Comparison of ENCODE assay signal across 13 cellular contexts in the genomic region with DNA sequence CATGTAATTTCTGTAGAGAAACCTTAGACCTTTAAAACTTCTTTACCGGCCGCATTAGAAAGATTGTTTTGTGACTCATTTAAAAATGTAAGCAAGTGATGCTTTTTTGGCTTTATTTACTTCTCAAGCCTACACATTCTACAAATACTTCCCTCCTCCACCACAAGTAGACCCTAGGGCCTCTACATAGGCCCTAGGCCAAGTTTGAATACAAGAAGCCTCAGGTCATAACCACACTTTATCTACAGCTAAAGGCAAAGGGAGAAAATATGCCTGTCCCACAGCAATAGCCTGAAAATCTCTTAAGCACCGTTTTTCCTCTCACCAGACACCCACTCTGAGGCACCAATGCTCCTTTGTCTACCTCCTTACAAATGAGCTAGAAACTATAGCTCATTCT. TPM values are rescaled to one million over a fixed set of nuclear protein-coding genes. Genes with fewer than 3 reads are reported as not detected.
A peak's percentile ranks its signal among the peaks of the same experiment; 100 is the strongest.
DNase-seq lines count a peak whose midpoint lies in the region; ATAC-seq and TF ChIP-seq lines count a peak whose summit lies in the region.
"Had no signal": no experiment of that assay in that cellular context is flagged by ENCODE, and none has a peak within 500 bp of the region (broad histone marks: within the 10 kb centered on the region; RNA-seq: fewer than 3 reads in every experiment).

No MANE protein-coding gene starts in this region.

- no peaks in the 10 kb centered on the region for H3K9me3 Mint-ChIP-seq in activated naive CD4-positive, alpha-beta T cell treated with anti-CD3 and anti-CD28 coated beads for 36 hours
- H3K9me3 Mint-ChIP-seq in type B pancreatic cell: no peaks in the 10 kb centered on the region
- H3K9me3 Mint-ChIP-seq: IgD-negative memory B cell had no signal

- peaks cover 39% of the 10 kb centered on the region for H3K36me3 Mint-ChIP-seq in activated naive CD4-positive, alpha-beta T cell treated with anti-CD3 and anti-CD28 coated beads for 36 hours (ENCODE audit: low read depth)
- H3K36me3 Mint-ChIP-seq in type B pancreatic cell: peaks cover 23% of the 10 kb centered on the region
- H3K36me3 Mint-ChIP-seq: IgD-negative memory B cell had no signal

- peaks cover 1% of the 10 kb centered on the region for H3K79me1 ChIP-seq in mesenchymal stem cell (replicated peaks; ENCODE audit: low read length, poor library complexity, severe bottlenecking)

- peak overlapping the region; percentile 43 for H3K27ac Mint-ChIP-seq in activated naive CD4-positive, alpha-beta T cell treated with anti-CD3 and anti-CD28 coated beads for 36 hours
- H3K27ac Mint-ChIP-seq in type B pancreatic cell: peak overlapping the region; percentile 10
- H3K27ac Mint-ChIP-seq: IgD-negative memory B cell had no signal

- H3K27me3 ChIP-seq in mesenchymal stem cell (ENCODE audit: control insufficient read depth in 1 of 2, insufficient read depth in 1 of 2, low read length in 2 of 2): no peaks in the 10 kb centered on the region
- H3K27me3 ChIP-seq: BE2C had no signal

- no peak overlapping the region for H2AFZ ChIP-seq in mesenchymal stem cell (ENCODE audit: low read depth, low read length)

- no peak overlapping the region for H4K8ac ChIP-seq in mesenchymal stem cell (ENCODE audit: low read length)

- no peak overlapping the region for H2BK12ac ChIP-seq in mesenchymal stem cell (ENCODE audit: low read length in 2 of 2)

- no peaks in the 10 kb centered on the region for H3K4me1 Mint-ChIP-seq in activated naive CD4-positive, alpha-beta T cell treated with anti-CD3 and anti-CD28 coated beads for 36 hours (ENCODE audit: low read depth)
- H3K4me1 Mint-ChIP-seq in type B pancreatic cell (ENCODE audit: unreplicated experiment): peaks cover 14% of the 10 kb centered on the region

- TF ChIP-seq CTCF in astrocyte of the spinal cord (IDR thresholded peaks at IDR 0.05; ENCODE audit: low read depth, low read length) (no peak), type B pancreatic cell (conservative IDR thresholded peaks at IDR 0.05) (no peak)

- no peak overlapping the region for H3K4me2 ChIP-seq in mesenchymal stem cell (ENCODE audit: low read length, poor library complexity, severe bottlenecking)

- intact Hi-C loops in activated naive CD4-positive, alpha-beta T cell treated with anti-CD3 and anti-CD28 coated beads for 36 hours (cut with micrococcal nuclease): no loop called here

- no peak overlapping the region for H2BK15ac ChIP-seq in mesenchymal stem cell (ENCODE audit: low read depth, poor library complexity, severe bottlenecking)

- no peak overlapping the region for H3K14ac ChIP-seq in mesenchymal stem cell (ENCODE audit: low read length in 2 of 2)

- peak overlapping the region; percentile 51 for H3K27ac ChIP-seq in mesenchymal stem cell (ENCODE audit: low read length, poor library complexity, severe bottlenecking)

- peak overlapping the region; percentile 75 for H2AK5ac ChIP-seq in mesenchymal stem cell (ENCODE audit: low read length, severe bottlenecking)

- H2BK120ac ChIP-seq in mesenchymal stem cell (ENCODE audit: low read depth, low read length): no peak overlapping the region

- 2% methylated on average over 1 of the region's 3 CpGs for WGBS in mesenchymal stem cell

- H3K23ac ChIP-seq in mesenchymal stem cell (ENCODE audit: low read length in 2 of 2): no peak overlapping the region

- no peaks in the 10 kb centered on the region for H3K9me3 ChIP-seq in mesenchymal stem cell (ENCODE audit: control insufficient read depth, low read length)
- H3K9me3 ChIP-seq: BE2C had no signal

- H3K4ac ChIP-seq in mesenchymal stem cell (ENCODE audit: low read depth in 1 of 2, low read length in 2 of 2): no peak overlapping the region

- H3K4me3 Mint-ChIP-seq in activated naive CD4-positive, alpha-beta T cell treated with anti-CD3 and anti-CD28 coated beads for 36 hours: no peak overlapping the region
- no peak overlapping the region for H3K4me3 Mint-ChIP-seq in type B pancreatic cell
- H3K4me3 Mint-ChIP-seq: IgD-negative memory B cell had no signal

- H3K9ac ChIP-seq in mesenchymal stem cell (ENCODE audit: low read length): peak overlapping the region; percentile 85

- H3K36me3 ChIP-seq in mesenchymal stem cell (ENCODE audit: control insufficient read depth in 1 of 2, insufficient read depth in 2 of 2, low read depth in 1 of 2, low read length in 2 of 2): peaks cover 6 to 87% of the 10 kb centered on the region in 2 experiments

- CTCF ChIA-PET in activated naive CD4-positive, alpha-beta T cell treated with anti-CD3 and anti-CD28 coated beads for 36 hours (lab: Charles Lee): interaction anchor here (2.0 kb wide), 1 partner anchor 25 kb away, joined by 5 read pairs; no protein-coding TSS in a partner anchor

- ATAC-seq in HG03571 (IDR thresholded peaks at IDR 0.05; ENCODE audit: unreplicated experiment) (no peak), GM18520 (IDR thresholded peaks at IDR 0.05; ENCODE audit: unreplicated experiment) (no peak)

- no peak for DNase-seq in activated naive CD4-positive, alpha-beta T cell treated with anti-CD3 and anti-CD28 coated beads for 36 hours
- no peak for DNase-seq in activated naive CD4-positive, alpha-beta T cell (lab: John Stamatoyannopoulos, UW)
- DNase-seq in astrocyte of the spinal cord (ENCODE audit: low read depth, low spot score) (peak; percentile 91), mesenchymal stem cell (peak; percentile 90), type B pancreatic cell (ENCODE audit: extremely low spot score, unreplicated experiment) (no peak)
- no peak for DNase-seq in activated naive CD4-positive, alpha-beta T cell treated with anti-CD3 and anti-CD28 coated beads, Interleukin-2, amount 50 U/mL, for 16 hours
- DNase-seq: activated CD4-positive, alpha-beta T cell treated with anti-CD3 and anti-CD28 coated beads for 48 hours; BE2C; cortex of kidney; stimulated activated CD4-positive, alpha-beta T cell treated with anti-CD3 and anti-CD28 coated beads, Interleukin-2, amount 100 ng/mL, for 24 hours had no signal

- H3K4me1 ChIP-seq in mesenchymal stem cell (ENCODE audit: control insufficient read depth, insufficient read depth, low read depth, low read length): peaks cover 2% of the 10 kb centered on the region
- H3K4me1 ChIP-seq: BE2C had no signal

- H3K4me3 ChIP-seq in astrocyte of the spinal cord (ENCODE audit: low read depth, low read length) (no peak overlapping the region), mesenchymal stem cell (ENCODE audit: insufficient read depth in 1 of 2, low read depth in 1 of 2, low read length in 2 of 2) (no peak overlapping the region)

- H2BK5ac ChIP-seq in mesenchymal stem cell (ENCODE audit: low read depth, low read length, poor library complexity, severe bottlenecking): no peak overlapping the region

- no peaks in the 10 kb centered on the region for H3K27me3 Mint-ChIP-seq in activated naive CD4-positive, alpha-beta T cell treated with anti-CD3 and anti-CD28 coated beads for 36 hours (ENCODE audit: low read depth)
- no peaks in the 10 kb centered on the region for H3K27me3 Mint-ChIP-seq in type B pancreatic cell
- H3K27me3 Mint-ChIP-seq: IgD-negative memory B cell had no signal

- H3K18ac ChIP-seq in mesenchymal stem cell (ENCODE audit: low read depth in 1 of 2, low read length in 2 of 2): peak overlapping the region in 1 of 2 experiments; percentile 33

- in situ Hi-C loops in astrocyte of the spinal cord (cut with HindIII; ENCODE audit: low sequenced_read_pairs): no loop called here

- H4K91ac ChIP-seq in mesenchymal stem cell (ENCODE audit: low read length): no peak overlapping the region

RNA-seq across cellular contexts. Expression of gene CSNK1A1, which starts 53.9 kb away (rescaled TPM):
- total RNA-seq in activated naive CD4-positive, alpha-beta T cell treated with anti-CD3 and anti-CD28 coated beads for 36 hours: 100 to 1,000 TPM; 183 to 188 TPM
- 211 TPM for polyA plus RNA-seq in mesenchymal stem cell (2013, experiment 1 of 2)
- polyA plus RNA-seq in mesenchymal stem cell (2013, experiment 2 of 2): 208 TPM
- total RNA-seq in type B pancreatic cell (ENCODE audit: low replicate concordance): 224 and 294 TPM in 2 replicates

Comparison
In these comparisons a context has a peak if more than half of its experiments do, and no peak if none do; other contexts are left out.
1. DNase-seq: peak in astrocyte of the spinal cord (single experiment) and mesenchymal stem cell (single experiment); none in activated naive CD4-positive, alpha-beta T cell treated with anti-CD3 and anti-CD28 coated beads for 36 hours (single experiment), activated naive CD4-positive, alpha-beta T cell (0 of 4), type B pancreatic cell (single experiment) and activated naive CD4-positive, alpha-beta T cell treated with anti-CD3 and anti-CD28 coated beads, Interleukin-2, amount 50 U/mL, for 16 hours (single experiment).